In the genomic region with DNA sequence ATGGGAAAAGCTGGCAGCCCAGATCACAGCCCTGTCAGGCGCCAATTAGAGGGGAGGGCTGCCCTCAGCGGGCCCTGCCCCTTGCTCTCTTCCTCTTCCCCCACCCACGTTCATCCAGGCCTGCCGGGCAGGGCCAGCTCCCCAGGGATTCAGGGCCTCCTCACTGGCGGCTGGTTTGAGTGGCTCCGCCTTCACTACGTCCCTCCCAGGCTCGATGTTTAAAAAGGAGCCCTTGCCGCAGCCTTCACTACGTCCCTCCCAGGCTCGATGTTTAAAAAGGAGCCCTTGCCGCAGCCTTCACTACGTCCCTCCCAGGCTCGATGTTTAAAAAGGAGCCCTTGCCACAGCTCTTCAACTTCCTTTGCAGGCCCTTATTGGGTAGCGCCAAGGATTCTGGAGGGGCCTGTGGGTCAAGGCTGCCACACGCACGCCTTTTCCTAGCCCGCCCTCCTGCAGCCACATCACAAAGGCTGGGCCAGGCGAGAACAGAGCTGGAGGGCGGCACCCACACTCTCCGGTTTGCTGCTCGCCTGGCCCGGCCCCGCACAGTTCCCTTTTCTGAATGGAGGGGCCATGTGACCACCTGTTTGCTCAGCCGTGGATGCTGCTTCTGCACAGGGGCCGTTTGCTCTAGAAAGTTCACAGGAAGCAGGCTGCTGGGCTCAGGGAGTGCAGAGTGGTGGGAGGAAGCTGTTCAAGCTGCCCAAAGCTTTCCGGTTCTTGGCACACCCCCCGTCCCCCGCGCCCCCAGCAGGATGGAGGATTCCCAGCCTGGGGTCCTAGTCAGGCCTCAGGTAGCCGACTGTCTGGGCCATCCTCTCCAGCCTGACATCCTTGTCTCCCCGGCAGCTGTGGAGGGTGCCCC, we compare ENCODE assay signal across 1 cellular context.
A peak's percentile ranks its signal among the peaks of the same experiment; 100 is the strongest.
TF ChIP-seq lines count a peak whose summit lies in the region.

No MANE protein-coding gene starts in this region.

TF ChIP-seq in HepG2, 621 proteins besides CTCF, POLR2A, EP300 and RAD21 (continued from another document and continues in another):
- TF ChIP-seq PAXIP1 (CRISPR knock-in tag; conservative IDR thresholded peaks at IDR 0.05) (peak; percentile 83), U2AF2 (IDR thresholded peaks at IDR 0.05; ENCODE audit: low read depth, low read length) (0 out of 2 replicates have a peak, but pooled peaks have one; percentile 35), JARID2 (CRISPR knock-in tag; IDR thresholded peaks at IDR 0.05; ENCODE audit: insufficient replicate concordance) (peak; percentile 74), RXRA (CRISPR knock-in tag; IDR thresholded peaks at IDR 0.05) (peak; percentile 60; the same call in 1 of the 2 replicates), ATF1 (CRISPR knock-in tag; IDR thresholded peaks at IDR 0.05) (no peak), ETV6 (CRISPR knock-in tag; conservative IDR thresholded peaks at IDR 0.05) (0 out of 2 replicates have a peak, but pooled peaks have one; percentile 41), RBFOX2 (IDR thresholded peaks at IDR 0.05; ENCODE audit: low read depth, low read length) (peak; percentile 87), JDP2 (CRISPR knock-in tag; IDR thresholded peaks at IDR 0.05; ENCODE audit: borderline replicate concordance) (no peak; the same call in 1 of the 2 replicates), FOXM1 (CRISPR knock-in tag; IDR thresholded peaks at IDR 0.05) (no peak), ZKSCAN8 (CRISPR knock-in tag; IDR thresholded peaks at IDR 0.05; ENCODE audit: borderline replicate concordance) (peak; percentile 41), ZNF740 (CRISPR knock-in tag; IDR thresholded peaks at IDR 0.05) (peak; percentile 75), HNF4A (CRISPR knock-in tag; IDR thresholded peaks at IDR 0.05) (0 out of 2 replicates have a peak, but pooled peaks have one; percentile 53), SP4 (CRISPR knock-in tag; IDR thresholded peaks at IDR 0.05) (peak; percentile 81), KDM3A (CRISPR knock-in tag; IDR thresholded peaks at IDR 0.05; ENCODE audit: low read depth) (peak; percentile 89), ZNF569 (CRISPR knock-in tag; IDR thresholded peaks at IDR 0.05; ENCODE audit: borderline replicate concordance) (peak; percentile 64; the same call in 1 of the 2 replicates), BRCA1 (CRISPR knock-in tag; IDR thresholded peaks at IDR 0.05) (peak; percentile 96), ZNF496 (CRISPR knock-in tag; IDR thresholded peaks at IDR 0.05; ENCODE audit: insufficient replicate concordance) (no peak), ZSCAN31 (CRISPR knock-in tag; IDR thresholded peaks at IDR 0.05; ENCODE audit: low read depth) (peak; percentile 98), ZNF800 (CRISPR knock-in tag; IDR thresholded peaks at IDR 0.05) (peak; percentile 89), HMGXB4 (CRISPR knock-in tag; IDR thresholded peaks at IDR 0.05; ENCODE audit: borderline replicate concordance in 1 of 2, low read depth in 1 of 2) (peak in 1 of 2 experiments; percentile 87; a peak in 3 of 4 replicates), FOXK2 (IDR thresholded peaks at IDR 0.05) (no peak), ZNF816 (CRISPR knock-in tag; IDR thresholded peaks at IDR 0.05; ENCODE audit: borderline replicate concordance) (peak; percentile 99), HMG20A (CRISPR knock-in tag; IDR thresholded peaks at IDR 0.05; ENCODE audit: borderline replicate concordance) (peak; percentile 45), ARNT (IDR thresholded peaks at IDR 0.05) (no peak), ARID2 (CRISPR knock-in tag; IDR thresholded peaks at IDR 0.05; ENCODE audit: borderline replicate concordance) (peak; percentile 19; the same call in 1 of the 2 replicates), ZNF577 (CRISPR knock-in tag; IDR thresholded peaks at IDR 0.05; ENCODE audit: borderline replicate concordance, low read depth) (no peak), ZNF225 (CRISPR knock-in tag; IDR thresholded peaks at IDR 0.05) (peak; percentile 95; the same call in 1 of the 2 replicates), AGO2 (optimal IDR thresholded peaks at IDR 0.05; ENCODE audit: low read depth, low read length) (no peak), BRD4 (CRISPR knock-in tag; IDR thresholded peaks at IDR 0.05) (no peak; the same call in 1 of the 2 replicates), ZFP41 (CRISPR knock-in tag; IDR thresholded peaks at IDR 0.05; ENCODE audit: borderline replicate concordance) (peak; percentile 68; the same call in 1 of the 2 replicates), ZNF792 (CRISPR knock-in tag; IDR thresholded peaks at IDR 0.05) (peak; percentile 98), KDM5B (CRISPR knock-in tag; IDR thresholded peaks at IDR 0.05; ENCODE audit: borderline replicate concordance) (peak; percentile 99), RBAK (CRISPR knock-in tag; IDR thresholded peaks at IDR 0.05) (peak; percentile 79; the same call in 1 of the 2 replicates)
- TF ChIP-seq, protein P1, sequence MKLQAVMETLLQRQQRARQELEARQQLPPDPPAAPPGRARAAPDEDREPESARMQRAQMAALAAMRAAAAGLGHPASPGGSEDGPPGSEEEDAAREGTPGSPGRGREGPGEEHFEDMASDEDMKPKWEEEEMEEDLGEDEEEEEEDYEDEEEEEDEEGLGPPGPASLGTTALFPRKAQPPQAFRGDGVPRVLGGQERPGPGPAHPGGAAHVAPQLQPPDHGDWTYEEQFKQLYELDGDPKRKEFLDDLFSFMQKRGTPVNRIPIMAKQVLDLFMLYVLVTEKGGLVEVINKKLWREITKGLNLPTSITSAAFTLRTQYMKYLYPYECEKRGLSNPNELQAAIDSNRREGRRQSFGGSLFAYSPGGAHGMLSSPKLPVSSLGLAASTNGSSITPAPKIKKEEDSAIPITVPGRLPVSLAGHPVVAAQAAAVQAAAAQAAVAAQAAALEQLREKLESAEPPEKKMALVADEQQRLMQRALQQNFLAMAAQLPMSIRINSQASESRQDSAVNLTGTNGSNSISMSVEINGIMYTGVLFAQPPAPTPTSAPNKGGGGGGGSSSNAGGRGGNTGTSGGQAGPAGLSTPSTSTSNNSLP (IDR thresholded peaks at IDR 0.05; ENCODE audit: low read depth, low read length): no peak
- TF ChIP-seq, protein P2, sequence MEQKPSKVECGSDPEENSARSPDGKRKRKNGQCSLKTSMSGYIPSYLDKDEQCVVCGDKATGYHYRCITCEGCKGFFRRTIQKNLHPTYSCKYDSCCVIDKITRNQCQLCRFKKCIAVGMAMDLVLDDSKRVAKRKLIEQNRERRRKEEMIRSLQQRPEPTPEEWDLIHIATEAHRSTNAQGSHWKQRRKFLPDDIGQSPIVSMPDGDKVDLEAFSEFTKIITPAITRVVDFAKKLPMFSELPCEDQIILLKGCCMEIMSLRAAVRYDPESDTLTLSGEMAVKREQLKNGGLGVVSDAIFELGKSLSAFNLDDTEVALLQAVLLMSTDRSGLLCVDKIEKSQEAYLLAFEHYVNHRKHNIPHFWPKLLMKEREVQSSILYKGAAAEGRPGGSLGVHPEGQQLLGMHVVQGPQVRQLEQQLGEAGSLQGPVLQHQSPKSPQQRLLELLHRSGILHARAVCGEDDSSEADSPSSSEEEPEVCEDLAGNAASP (CRISPR knock-in tag; IDR thresholded peaks at IDR 0.05; ENCODE audit: borderline replicate concordance): peak; percentile 75; the same call in 1 of the 2 replicates
- TF ChIP-seq, protein P3, sequence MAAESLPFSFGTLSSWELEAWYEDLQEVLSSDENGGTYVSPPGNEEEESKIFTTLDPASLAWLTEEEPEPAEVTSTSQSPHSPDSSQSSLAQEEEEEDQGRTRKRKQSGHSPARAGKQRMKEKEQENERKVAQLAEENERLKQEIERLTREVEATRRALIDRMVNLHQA (CRISPR knock-in tag; IDR thresholded peaks at IDR 0.05): no peak
- TF ChIP-seq, protein P4, sequence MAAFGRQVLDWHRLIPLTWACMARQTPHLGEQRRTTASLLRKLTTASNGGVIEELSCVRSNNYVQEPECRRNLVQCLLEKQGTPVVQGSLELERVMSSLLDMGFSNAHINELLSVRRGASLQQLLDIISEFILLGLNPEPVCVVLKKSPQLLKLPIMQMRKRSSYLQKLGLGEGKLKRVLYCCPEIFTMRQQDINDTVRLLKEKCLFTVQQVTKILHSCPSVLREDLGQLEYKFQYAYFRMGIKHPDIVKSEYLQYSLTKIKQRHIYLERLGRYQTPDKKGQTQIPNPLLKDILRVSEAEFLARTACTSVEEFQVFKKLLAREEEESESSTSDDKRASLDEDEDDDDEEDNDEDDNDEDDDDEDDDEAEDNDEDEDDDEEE (CRISPR knock-in tag; IDR thresholded peaks at IDR 0.05): peak; percentile 60; the same call in 1 of the 2 replicates
- TF ChIP-seq, protein P5, sequence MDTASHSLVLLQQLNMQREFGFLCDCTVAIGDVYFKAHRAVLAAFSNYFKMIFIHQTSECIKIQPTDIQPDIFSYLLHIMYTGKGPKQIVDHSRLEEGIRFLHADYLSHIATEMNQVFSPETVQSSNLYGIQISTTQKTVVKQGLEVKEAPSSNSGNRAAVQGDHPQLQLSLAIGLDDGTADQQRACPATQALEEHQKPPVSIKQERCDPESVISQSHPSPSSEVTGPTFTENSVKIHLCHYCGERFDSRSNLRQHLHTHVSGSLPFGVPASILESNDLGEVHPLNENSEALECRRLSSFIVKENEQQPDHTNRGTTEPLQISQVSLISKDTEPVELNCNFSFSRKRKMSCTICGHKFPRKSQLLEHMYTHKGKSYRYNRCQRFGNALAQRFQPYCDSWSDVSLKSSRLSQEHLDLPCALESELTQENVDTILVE (CRISPR knock-in tag; IDR thresholded peaks at IDR 0.05): peak; percentile 94
- TF ChIP-seq, protein P6, sequence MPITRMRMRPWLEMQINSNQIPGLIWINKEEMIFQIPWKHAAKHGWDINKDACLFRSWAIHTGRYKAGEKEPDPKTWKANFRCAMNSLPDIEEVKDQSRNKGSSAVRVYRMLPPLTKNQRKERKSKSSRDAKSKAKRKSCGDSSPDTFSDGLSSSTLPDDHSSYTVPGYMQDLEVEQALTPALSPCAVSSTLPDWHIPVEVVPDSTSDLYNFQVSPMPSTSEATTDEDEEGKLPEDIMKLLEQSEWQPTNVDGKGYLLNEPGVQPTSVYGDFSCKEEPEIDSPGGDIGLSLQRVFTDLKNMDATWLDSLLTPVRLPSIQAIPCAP (CRISPR knock-in tag; IDR thresholded peaks at IDR 0.05; ENCODE audit: low read depth): no peak; the same call in 1 of the 2 replicates
- TF ChIP-seq, protein P7, sequence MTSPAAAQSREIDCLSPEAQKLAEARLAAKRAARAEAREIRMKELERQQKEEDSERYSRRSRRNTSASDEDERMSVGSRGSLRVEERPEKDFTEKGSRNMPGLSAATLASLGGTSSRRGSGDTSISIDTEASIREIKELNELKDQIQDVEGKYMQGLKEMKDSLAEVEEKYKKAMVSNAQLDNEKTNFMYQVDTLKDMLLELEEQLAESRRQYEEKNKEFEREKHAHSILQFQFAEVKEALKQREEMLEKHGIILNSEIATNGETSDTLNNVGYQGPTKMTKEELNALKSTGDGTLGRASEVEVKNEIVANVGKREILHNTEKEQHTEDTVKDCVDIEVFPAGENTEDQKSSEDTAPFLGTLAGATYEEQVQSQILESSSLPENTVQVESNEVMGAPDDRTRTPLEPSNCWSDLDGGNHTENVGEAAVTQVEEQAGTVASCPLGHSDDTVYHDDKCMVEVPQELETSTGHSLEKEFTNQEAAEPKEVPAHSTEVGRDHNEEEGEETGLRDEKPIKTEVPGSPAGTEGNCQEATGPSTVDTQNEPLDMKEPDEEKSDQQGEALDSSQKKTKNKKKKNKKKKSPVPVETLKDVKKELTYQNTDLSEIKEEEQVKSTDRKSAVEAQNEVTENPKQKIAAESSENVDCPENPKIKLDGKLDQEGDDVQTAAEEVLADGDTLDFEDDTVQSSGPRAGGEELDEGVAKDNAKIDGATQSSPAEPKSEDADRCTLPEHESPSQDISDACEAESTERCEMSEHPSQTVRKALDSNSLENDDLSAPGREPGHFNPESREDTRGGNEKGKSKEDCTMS (CRISPR knock-in tag; conservative IDR thresholded peaks at IDR 0.05): no peak
